ENCODE assay signal across 15 cellular contexts in the genomic region with DNA sequence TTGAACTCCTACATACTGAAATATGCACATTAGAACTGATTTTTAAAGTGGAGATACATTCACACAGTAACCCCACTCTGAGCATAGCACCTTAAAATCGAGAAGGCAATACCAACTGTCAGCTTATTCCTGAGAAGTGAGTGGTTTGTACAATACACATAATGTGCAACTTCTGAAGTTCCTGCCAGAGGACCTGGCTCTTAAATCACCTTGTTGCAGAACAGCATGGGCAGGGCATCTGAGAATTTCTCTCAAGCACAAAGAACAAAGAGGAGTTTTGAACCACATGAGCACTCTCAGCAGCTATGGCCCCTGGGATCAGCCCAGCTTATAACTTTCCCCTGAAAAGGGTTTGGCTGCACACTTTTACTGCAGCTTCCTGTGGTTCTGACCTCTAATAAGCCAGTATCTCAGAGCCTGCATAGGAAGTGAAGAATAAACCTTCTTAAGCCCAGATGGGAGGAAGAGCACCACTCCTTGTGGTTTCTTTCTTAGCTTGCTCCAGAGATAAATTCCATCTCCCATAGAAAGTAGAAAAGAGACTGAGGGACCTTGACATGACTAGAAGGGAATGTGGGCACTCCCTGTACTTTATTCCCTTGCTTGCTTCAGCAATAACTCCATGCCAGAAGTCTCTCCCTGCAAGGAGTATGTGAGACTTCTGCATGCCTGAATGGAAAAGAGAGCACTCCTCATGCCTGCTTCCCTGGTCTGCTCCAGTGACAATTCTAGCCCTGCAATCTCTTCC.
DNase-seq lines count a peak whose midpoint lies in the region; ATAC-seq, FAIRE-seq and TF ChIP-seq lines count a peak whose summit lies in the region.
"Had no signal": no experiment of that assay in that cellular context is flagged by ENCODE, and none has a peak within 500 bp of the region (broad histone marks: within the 10 kb centered on the region; RNA-seq: fewer than 3 reads in every experiment).

No MANE protein-coding gene starts in this region.

- no peaks in the 10 kb centered on the region for H3K36me3 Mint-ChIP-seq in nephron progenitor cell (ENCODE audit: low read depth)
- H3K36me3 Mint-ChIP-seq in activated naive CD8-positive, alpha-beta T cell treated with anti-CD3 and anti-CD28 coated beads, Interleukin-2, amount 50 U/mL, for 24 hours (ENCODE audit: low read depth), result no peaks in the 10 kb centered on the region

- H3K4ac ChIP-seq in H1 (replicated peaks; ENCODE audit: insufficient read length, low read depth, low read length), result no peak overlapping the region

- H3K27me3 Mint-ChIP-seq in nephron progenitor cell (ENCODE audit: low read depth, poor library complexity), result peaks cover 2% of the 10 kb centered on the region
- no peaks in the 10 kb centered on the region for H3K27me3 Mint-ChIP-seq in activated naive CD8-positive, alpha-beta T cell treated with anti-CD3 and anti-CD28 coated beads, Interleukin-2, amount 50 U/mL, for 24 hours

- in situ Hi-C loops in GM23248 (cut with MboI), result no loop called here

- H3K27me3 ChIP-seq in GM23248 (replicated peaks; ENCODE audit: insufficient read depth) (no peaks in the 10 kb centered on the region), H1 (replicated peaks in 1 of 4; ENCODE audit: control insufficient read depth in 3 of 4, extremely low read depth in 1 of 4, insufficient read depth in 3 of 4, low read length in 3 of 4) (no peaks in the 10 kb centered on the region)
- H3K27me3 ChIP-seq: MG63 had no signal

- no peak overlapping the region for H4K91ac ChIP-seq in H1 (replicated peaks; ENCODE audit: insufficient read length, low read length)

- no peaks in the 10 kb centered on the region for H3K79me1 ChIP-seq in H1 (ENCODE audit: low read depth, low read length)

- no peak overlapping the region for H3K56ac ChIP-seq in H1 (replicated peaks; ENCODE audit: insufficient read length, low read depth, low read length)

- H2BK20ac ChIP-seq in H1 (ENCODE audit: low read length), result no peak overlapping the region

- peak; percentile 51 for DNase-seq in AG04449 (ENCODE audit: low read depth, low spot score)
- peak; percentile 20 for DNase-seq in GM23248
- DNase-seq in H1 (ENCODE audit: low read depth in 1 of 2, low spot score in 2 of 2), result no peak
- no peak for DNase-seq in nephron progenitor cell
- DNase-seq in T-helper 1 cell, result no peak
- no peak for DNase-seq in activated naive CD4-positive, alpha-beta T cell (lab: John Stamatoyannopoulos, UW)
- DNase-seq in activated naive CD8-positive, alpha-beta T cell treated with anti-CD3 and anti-CD28 coated beads, Interleukin-2, amount 50 U/mL, for 24 hours, result no peak
- DNase-seq: C1 segment of cervical spinal cord, KG1, MG63, NCI-H1092 treated with DMSO at 0.1 percent for 48 hours, PC-9 had no signal

- no peaks in the 10 kb centered on the region for H3K4me1 Mint-ChIP-seq in nephron progenitor cell
- no peaks in the 10 kb centered on the region for H3K4me1 Mint-ChIP-seq in activated naive CD8-positive, alpha-beta T cell treated with anti-CD3 and anti-CD28 coated beads, Interleukin-2, amount 50 U/mL, for 24 hours

- H3K9me3 ChIP-seq in GM23248 (ENCODE audit: low read depth) (no peaks in the 10 kb centered on the region), H1 (ENCODE audit: insufficient read depth in 2 of 2, low read depth in 1 of 2, low read length in 1 of 2) (no peaks in the 10 kb centered on the region)
- H3K9me3 ChIP-seq: HAP-1, MG63 had no signal

- no peak overlapping the region for H4K5ac ChIP-seq in H1 (ENCODE audit: insufficient read length, low read depth, low read length)

- H2AK5ac ChIP-seq in H1 (ENCODE audit: low read depth, low read length), result no peak overlapping the region

- POLR2A ChIA-PET in AG04449 (lab: Yijun Ruan, JAX) (interaction anchor here (1.1 kb wide), 1 partner anchor 228 kb away, joined by 4 read pairs; no protein-coding TSS in a partner anchor), H1 (lab: Charles Lee; ENCODE audit: partially characterized antibody) (no interaction called here)

- H2BK12ac ChIP-seq in H1 (ENCODE audit: low read depth, low read length), result no peak overlapping the region

- H3K18ac ChIP-seq in H1 (ENCODE audit: extremely low read depth, low read length), result no peak overlapping the region

- H3K4me2 ChIP-seq in GM23248 (ENCODE audit: unreplicated experiment) (peak overlapping the region; percentile 68), H1 (ENCODE audit: insufficient read depth in 1 of 2, low read depth in 2 of 2, low read length in 2 of 2) (no peak overlapping the region)
- H3K4me2 ChIP-seq: PC-9 had no signal

- H3F3A ChIP-seq in GM23248 (ENCODE audit: insufficient read depth), result peaks cover 37% of the 10 kb centered on the region

- H4K20me1 ChIP-seq in GM23248 (ENCODE audit: insufficient read depth) (no peaks in the 10 kb centered on the region), H1 (replicated peaks in 1 of 2; ENCODE audit: control insufficient read depth in 1 of 2, insufficient read depth in 2 of 2, low read length in 2 of 2) (no peaks in the 10 kb centered on the region)

- H3K23ac ChIP-seq in H1 (ENCODE audit: insufficient read length), result no peak overlapping the region

- H4K8ac ChIP-seq in H1 (ENCODE audit: extremely low read depth, insufficient read depth, low read length), result no peak overlapping the region

- H3K27ac ChIP-seq in GM23248 (peak overlapping the region; percentile 4; the same call in 1 of the 2 replicates), H1 (ENCODE audit: low read depth, low read length) (no peak overlapping the region)
- H3K27ac ChIP-seq: 22Rv1, PC-9 had no signal

- no peaks in the 10 kb centered on the region for H3K36me3 ChIP-seq in GM23248 (ENCODE audit: low read depth)
- no peaks in the 10 kb centered on the region for H3K36me3 ChIP-seq in H1 (ENCODE audit: control insufficient read depth in 2 of 4, insufficient read depth in 4 of 4, low read length in 3 of 4)
- H3K36me3 ChIP-seq: HAP-1, MG63 had no signal

- peak overlapping the region; percentile 35; the same call in 1 of the 2 replicates for H2AFZ ChIP-seq in GM23248
- H2AFZ ChIP-seq in H1 (ENCODE audit: low read length), result peak overlapping the region; percentile 41
- H2AFZ ChIP-seq: PC-9 had no signal

- H2BK120ac ChIP-seq in H1 (replicated peaks; ENCODE audit: low read depth, low read length), result no peak overlapping the region

- CTCF ChIA-PET in AG04449 (lab: Yijun Ruan, JAX), result interaction anchor here (1.4 to 1.6 kb wide), 2 partner anchors 13 to 400 kb away, joined by 3 to 6 read pairs; no protein-coding TSS in a partner anchor
- CTCF ChIA-PET in H1 (lab: Charles Lee; ENCODE audit: partially characterized antibody), result interaction anchor here (0.6 kb wide), 1 partner anchor 1896 kb away, joined by 3 read pairs; no protein-coding TSS in a partner anchor

- no peak overlapping the region for H2BK15ac ChIP-seq in H1 (ENCODE audit: low read length)

- no peaks in the 10 kb centered on the region for H3K79me2 ChIP-seq in GM23248 (ENCODE audit: insufficient read depth)
- no peaks in the 10 kb centered on the region for H3K79me2 ChIP-seq in H1 (ENCODE audit: control insufficient read depth in 1 of 2, insufficient read depth in 2 of 2, low read length in 2 of 2)

- no peak overlapping the region for H2BK5ac ChIP-seq in H1 (ENCODE audit: low read depth, low read length)

- no peak for TF ChIP-seq RAD21 in H1 (IDR thresholded peaks at IDR 0.05 in 1 of 2, conservative IDR thresholded peaks at IDR 0.05 in 1 of 2; ENCODE audit: low read depth in 2 of 2, low read length in 2 of 2)

- H3K4me3 Mint-ChIP-seq in nephron progenitor cell, result no peak overlapping the region
- H3K4me3 Mint-ChIP-seq in activated naive CD8-positive, alpha-beta T cell treated with anti-CD3 and anti-CD28 coated beads, Interleukin-2, amount 50 U/mL, for 24 hours, result no peak overlapping the region

- no peak for TF ChIP-seq POLR2A in H1 (IDR thresholded peaks at IDR 0.05; ENCODE audit: control extremely low read depth in 1 of 2, low read depth in 2 of 2, low read length in 2 of 2)

- TF ChIP-seq EP300 in H1 (IDR thresholded peaks at IDR 0.05; ENCODE audit: borderline replicate concordance in 1 of 2, low read depth in 2 of 2, low read length in 2 of 2), result no peak

- TF ChIP-seq CTCF in AG04449 (IDR thresholded peaks at IDR 0.05; ENCODE audit: insufficient read depth, low read length, missing control alignments) (no peak), H1 (IDR thresholded peaks at IDR 0.05; ENCODE audit: control extremely low read depth in 1 of 3, insufficient read depth in 1 of 3, low read depth in 1 of 3, low read length in 3 of 3) (no peak), nephron progenitor cell (IDR thresholded peaks at IDR 0.05) (no peak)

- no peaks in the 10 kb centered on the region for H3K23me2 ChIP-seq in H1 (ENCODE audit: low read depth, low read length)

- no peak overlapping the region for H3K4me3 ChIP-seq in AG04449 (ENCODE audit: low read depth, low read length)
- H3K4me3 ChIP-seq in GM23248, result no peak overlapping the region
- H3K4me3 ChIP-seq in H1 (ENCODE audit: extremely low read depth in 1 of 4, insufficient read depth in 2 of 4, low read depth in 3 of 4, low read length in 4 of 4), result no peak overlapping the region
- H3K4me3 ChIP-seq: HAP-1, MG63, PC-9 had no signal

- no peaks in the 10 kb centered on the region for H3K9me3 Mint-ChIP-seq in nephron progenitor cell
- peaks cover 15% of the 10 kb centered on the region for H3K9me3 Mint-ChIP-seq in activated naive CD8-positive, alpha-beta T cell treated with anti-CD3 and anti-CD28 coated beads, Interleukin-2, amount 50 U/mL, for 24 hours

- H3K14ac ChIP-seq in H1 (ENCODE audit: insufficient read length), result no peak overlapping the region

- no peak for ATAC-seq in HG03469 (IDR thresholded peaks at IDR 0.05; ENCODE audit: unreplicated experiment)
- no peak for ATAC-seq in activated naive CD8-positive, alpha-beta T cell treated with anti-CD3 and anti-CD28 coated beads, Interleukin-2, amount 50 U/mL, for 24 hours

- H3K9ac ChIP-seq in GM23248 (no peak overlapping the region), H1 (replicated peaks in 1 of 4; ENCODE audit: extremely low read depth in 1 of 4, low read depth in 3 of 4, low read length in 3 of 4) (no peak overlapping the region)

- H3K27ac Mint-ChIP-seq in nephron progenitor cell, result peak overlapping the region; percentile 24
- no peak overlapping the region for H3K27ac Mint-ChIP-seq in activated naive CD8-positive, alpha-beta T cell treated with anti-CD3 and anti-CD28 coated beads, Interleukin-2, amount 50 U/mL, for 24 hours

- WGBS in GM23248 (ENCODE audit: low coverage in 1 of 2, low lambda C conversion rate in 2 of 2, missing lambda C conversion rate in 2 of 2), 2 experiments, result 67 to 86% methylated on average over 1 of the region's 1 CpG
- 88% methylated on average over 1 of the region's 1 CpG; no CpG with 5 or more reads in 1 of the 2 experiments for WGBS in H1 (ENCODE audit: extremely low coverage in 1 of 2, insufficient coverage in 1 of 2, insufficient read length in 1 of 2, insufficient replicate concordance in 2 of 2, low coverage in 1 of 2, low lambda C conversion rate in 2 of 2, missing lambda C conversion rate in 1 of 2), 2 experiments

- no peak for FAIRE-seq in H1 (lab: Jason Lieb, UNC)

- no peaks in the 10 kb centered on the region for H3K9me2 ChIP-seq in GM23248 (ENCODE audit: insufficient read depth)

- H3K4me1 ChIP-seq in GM23248 (ENCODE audit: insufficient read depth) (peaks cover 41% of the 10 kb centered on the region), H1 (replicated peaks in 1 of 4; ENCODE audit: control insufficient read depth in 3 of 4, insufficient read depth in 4 of 4, low read length in 3 of 4) (no peaks in the 10 kb centered on the region)
- H3K4me1 ChIP-seq: HAP-1 had no signal

Comparison
In these comparisons a context has a peak if more than half of its experiments do, and no peak if none do; other contexts are left out.
1. DNase-seq: peak in AG04449 (single experiment) and GM23248 (single experiment); none in H1 (0 of 2), nephron progenitor cell (single experiment), T-helper 1 cell (0 of 5), activated naive CD4-positive, alpha-beta T cell (0 of 4) and activated naive CD8-positive, alpha-beta T cell treated with anti-CD3 and anti-CD28 coated beads, Interleukin-2, amount 50 U/mL, for 24 hours (single experiment).